Comparison of ENCODE assay signal across 8 cellular contexts in the genomic region with DNA sequence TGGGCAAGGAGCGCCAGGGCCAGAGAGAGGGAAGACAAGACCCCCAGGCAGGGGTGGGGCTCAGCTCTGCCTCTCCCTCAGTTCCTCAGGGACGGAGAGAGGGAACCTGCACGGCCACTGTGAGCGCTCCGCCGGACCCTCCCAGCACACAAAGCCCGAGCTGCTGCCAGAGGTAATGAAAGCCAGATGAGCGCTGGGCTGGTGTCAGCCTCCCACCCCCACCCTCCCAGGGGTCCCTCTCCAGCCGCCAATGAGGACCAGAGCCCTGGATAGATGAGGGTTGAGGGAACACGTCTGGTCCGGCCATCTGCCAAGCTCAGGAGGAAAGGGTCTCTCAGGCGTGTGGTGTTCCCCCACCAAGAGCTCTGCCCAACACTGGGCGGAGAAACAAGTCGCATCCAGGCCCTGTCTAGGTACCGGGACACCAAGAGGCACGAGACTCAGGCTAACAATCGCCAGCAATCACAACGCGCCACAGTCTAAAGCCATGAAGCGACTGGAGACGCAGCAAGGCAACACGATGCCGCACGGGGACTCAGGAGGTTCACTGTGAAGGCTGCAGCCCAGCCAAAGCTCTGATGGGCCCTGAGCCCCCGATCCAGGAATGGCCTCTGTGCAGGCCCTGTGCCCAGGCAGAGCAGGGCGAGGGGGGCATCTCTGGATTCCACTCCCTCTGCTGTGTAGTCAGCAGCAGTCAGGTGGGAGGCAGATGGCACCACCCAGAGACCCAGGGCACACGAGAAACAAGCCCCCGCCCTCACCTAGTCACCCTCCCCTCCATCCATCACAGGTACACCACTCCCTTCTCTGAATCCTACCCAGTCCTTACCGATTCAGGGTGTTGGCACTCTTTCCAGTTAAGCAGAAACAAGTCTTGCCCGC. TPM values are rescaled to one million over a fixed set of nuclear protein-coding genes. Genes with fewer than 3 reads are reported as not detected.
DNase-seq lines count a peak whose midpoint lies in the region; ATAC-seq and TF ChIP-seq lines count a peak whose summit lies in the region.

No MANE protein-coding gene starts in this region.

- H3K4me1 Mint-ChIP-seq in CD14-positive monocyte (peaks cover 78% of the 10 kb centered on the region), nephron progenitor cell (peaks cover 80% of the 10 kb centered on the region)

- intact Hi-C loops in CD14-positive monocyte (cut with micrococcal nuclease): no loop called here

- ATAC-seq in HG03571 (IDR thresholded peaks at IDR 0.05; ENCODE audit: unreplicated experiment) (no peak), GM18868 (IDR thresholded peaks at IDR 0.05; ENCODE audit: unreplicated experiment) (no peak)
- no peak for ATAC-seq in activated CD4-positive, CD25-positive, alpha-beta regulatory T cell treated with anti-CD3 and anti-CD28 coated beads, Interleukin-2, amount 50 U/mL, for 24 hours

- DNase-seq in CD14-positive monocyte (ENCODE audit: low spot score) (no peak), NCI-H2171 (lab: John Stamatoyannopoulos, UW) (peak; percentile 85), ecto neural progenitor cell (ENCODE audit: low spot score) (peak; percentile 63), nephron progenitor cell (peak; percentile 51), UCSD-AML1 (lab: John Stamatoyannopoulos, UW; ENCODE audit: unreplicated experiment) (no peak)

- H3K27ac Mint-ChIP-seq in CD14-positive monocyte (peak overlapping the region; percentile 42 to 94 (median 83)), nephron progenitor cell (no peak overlapping the region)

- H3K4me3 Mint-ChIP-seq in CD14-positive monocyte (peak overlapping the region; percentile 85 to 87), nephron progenitor cell (peak overlapping the region; percentile 77)

- H3K9me3 Mint-ChIP-seq in CD14-positive monocyte (no peaks in the 10 kb centered on the region), nephron progenitor cell (no peaks in the 10 kb centered on the region)

- H3K27me3 Mint-ChIP-seq in CD14-positive monocyte (ENCODE audit: low read depth in 3 of 3) (peaks cover 6 to 9% (median 8%) of the 10 kb centered on the region in 3 donors), nephron progenitor cell (ENCODE audit: low read depth, poor library complexity) (peaks cover under 1% of the 10 kb centered on the region)

- TF ChIP-seq CTCF in CD14-positive monocyte (IDR thresholded peaks at IDR 0.05) (no peak), nephron progenitor cell (IDR thresholded peaks at IDR 0.05) (no peak)

- peaks cover 6 to 21% of the 10 kb centered on the region in 2 donors for H3K36me3 Mint-ChIP-seq in CD14-positive monocyte
- H3K36me3 Mint-ChIP-seq in nephron progenitor cell (ENCODE audit: low read depth): no peaks in the 10 kb centered on the region

RNA-seq across cellular contexts. Expression of a gene that starts 1.3 kb away (rescaled TPM):
- 1 to 10 TPM; 3.5 to 4.2 TPM for polyA plus RNA-seq in CD14-positive monocyte

RNA-seq across cellular contexts. Expression of a gene that starts 44.0 kb away (rescaled TPM):
- 1 to 10 TPM; 7.1 to 8.0 TPM for polyA plus RNA-seq in CD14-positive monocyte

RNA-seq across cellular contexts. Expression of a gene that starts 57.9 kb away (rescaled TPM):
- not detected for polyA plus RNA-seq in CD14-positive monocyte

Comparison
In these comparisons a context has a peak if more than half of its experiments do, and no peak if none do; other contexts are left out.
1. DNase-seq: peak in NCI-H2171 (single experiment), ecto neural progenitor cell (single experiment) and nephron progenitor cell (single experiment); none in CD14-positive monocyte (single experiment) and UCSD-AML1 (single experiment).